ENCODE assay signal across 14 cellular contexts in genomic region chr3:50625131-50625878, GRCh38. TPM values are rescaled to one million over a fixed set of nuclear protein-coding genes. Genes with fewer than 3 reads are reported as not detected.
DNase-seq lines count a peak whose midpoint lies in the region; ATAC-seq and TF ChIP-seq lines count a peak whose summit lies in the region.
"Had no signal": no experiment of that assay in that cellular context is flagged by ENCODE, and none has a peak within 500 bp of the region (broad histone marks: within the 10 kb centered on the region; RNA-seq: fewer than 3 reads in every experiment).

No MANE protein-coding gene starts in this region.

- H3K4me1 Mint-ChIP-seq in activated CD4-positive, alpha-beta T cell treated with anti-CD3 and anti-CD28 coated beads for 36 hours, result peaks cover 92% of the 10 kb centered on the region

- H3K79me2 ChIP-seq in Loucy (ENCODE audit: insufficient read depth, low read length), result peaks cover 98% of the 10 kb centered on the region
- peaks cover 41% of the 10 kb centered on the region for H3K79me2 ChIP-seq in parathyroid adenoma

- H3K9ac ChIP-seq in Loucy (ENCODE audit: low read depth, low read length, poor library complexity, severe bottlenecking), result peak overlapping the region; percentile 98
- no peak overlapping the region for H3K9ac ChIP-seq in parathyroid adenoma

- DNase-seq in activated CD4-positive, alpha-beta T cell treated with anti-CD3 and anti-CD28 coated beads for 36 hours, result peak; percentile 18
- DNase-seq in activated CD4-positive, alpha-beta T cell treated with anti-CD3 and anti-CD28 coated beads for 48 hours, result no peak
- peak; percentile 76 for DNase-seq in ecto neural progenitor cell (ENCODE audit: low spot score)
- no peak for DNase-seq in DMS 273 treated with DMSO at 0.1 percent for 48 hours (lab: John Stamatoyannopoulos, UW)
- no peak for DNase-seq in Peyer's patch
- DNase-seq: activated CD4-positive, CD25-positive, alpha-beta regulatory T cell; MV-4-11; SHP77 treated with DMSO at 0.1 percent for 48 hours had no signal

- H3K36me3 Mint-ChIP-seq in activated CD4-positive, alpha-beta T cell treated with anti-CD3 and anti-CD28 coated beads for 36 hours (ENCODE audit: low read depth), result peaks cover 64% of the 10 kb centered on the region
- H3K36me3 Mint-ChIP-seq: memory B cell had no signal

- peaks cover 14% of the 10 kb centered on the region; the same call in 1 of the 2 replicates for H3K36me3 ChIP-seq in Loucy (ENCODE audit: insufficient read depth, low read length)
- no peaks in the 10 kb centered on the region for H3K36me3 ChIP-seq in parathyroid adenoma (ENCODE audit: control insufficient read depth, insufficient read depth, low read length)
- H3K36me3 ChIP-seq in Peyer's patch, result no peaks in the 10 kb centered on the region

- peaks cover 92% of the 10 kb centered on the region for H3K4me1 ChIP-seq in Loucy (ENCODE audit: insufficient read depth, low read length, poor library complexity, severe bottlenecking)
- peaks cover 27% of the 10 kb centered on the region for H3K4me1 ChIP-seq in parathyroid adenoma
- H3K4me1 ChIP-seq in Peyer's patch, result peaks cover 0 to 23% (median 7%) of the 10 kb centered on the region in 4 donors

- peaks cover 8% of the 10 kb centered on the region; the same call in 1 of the 2 replicates for H3F3A ChIP-seq in Loucy (ENCODE audit: low read depth)

- no peak overlapping the region for H2AFZ ChIP-seq in Loucy (ENCODE audit: low read length)
- peak overlapping the region; percentile 45 for H2AFZ ChIP-seq in parathyroid adenoma

- no peak for TF ChIP-seq POLR2A in GM18505 (IDR thresholded peaks at IDR 0.05; ENCODE audit: borderline replicate concordance, extremely low read depth, insufficient read depth, insufficient read length)
- no peak for TF ChIP-seq POLR2A in Peyer's patch (IDR thresholded peaks at IDR 0.05)

- CTCF ChIA-PET in activated CD4-positive, alpha-beta T cell treated with anti-CD3 and anti-CD28 coated beads for 36 hours (lab: Charles Lee), result interaction anchor here (1.2 to 6.7 kb wide), 2 partner anchors 10 to 347 kb away, joined by 5 to 41 read pairs; partner anchors contain the start of gene MAPKAPK3

- no peak overlapping the region for H3K4me3 Mint-ChIP-seq in activated CD4-positive, alpha-beta T cell treated with anti-CD3 and anti-CD28 coated beads for 36 hours
- H3K4me3 Mint-ChIP-seq: memory B cell had no signal

- H3K9me3 ChIP-seq in Loucy (ENCODE audit: insufficient read depth, low read depth, low read length), result no peaks in the 10 kb centered on the region
- no peaks in the 10 kb centered on the region for H3K9me3 ChIP-seq in parathyroid adenoma (ENCODE audit: control insufficient read depth, low read length)
- H3K9me3 ChIP-seq in Peyer's patch, result no peaks in the 10 kb centered on the region
- H3K9me3 ChIP-seq: tibial nerve had no signal

- no peak for ATAC-seq in activated CD4-positive, alpha-beta T cell treated with anti-CD3 and anti-CD28 coated beads for 36 hours
- ATAC-seq in GM18505 (IDR thresholded peaks at IDR 0.05; ENCODE audit: unreplicated experiment), result no peak

- H3K9me3 Mint-ChIP-seq in activated CD4-positive, alpha-beta T cell treated with anti-CD3 and anti-CD28 coated beads for 36 hours (ENCODE audit: low read depth), result no peaks in the 10 kb centered on the region
- H3K9me3 Mint-ChIP-seq: memory B cell had no signal

- H4K20me1 ChIP-seq in Loucy (ENCODE audit: insufficient read depth, low read length, poor library complexity, severe bottlenecking), result peaks cover 37% of the 10 kb centered on the region

- peak overlapping the region; percentile 95 for H3K4me2 ChIP-seq in Loucy (ENCODE audit: low read depth, low read length, poor library complexity, severe bottlenecking)
- no peak overlapping the region for H3K4me2 ChIP-seq in parathyroid adenoma (ENCODE audit: low read length)

- POLR2A ChIA-PET in activated CD4-positive, alpha-beta T cell treated with anti-CD3 and anti-CD28 coated beads for 36 hours (lab: Charles Lee), result no interaction called here

- no peaks in the 10 kb centered on the region for H3K9me2 ChIP-seq in Loucy (replicated peaks; ENCODE audit: low read depth, low read length)

- H3K27ac Mint-ChIP-seq in activated CD4-positive, alpha-beta T cell treated with anti-CD3 and anti-CD28 coated beads for 36 hours, result peak overlapping the region; percentile 93
- H3K27ac Mint-ChIP-seq: memory B cell had no signal

- H3K27me3 ChIP-seq in Loucy (ENCODE audit: insufficient read depth, low read length, poor library complexity, severe bottlenecking) (no peaks in the 10 kb centered on the region), parathyroid adenoma (ENCODE audit: control insufficient read depth, insufficient read depth, low read length) (no peaks in the 10 kb centered on the region), Peyer's patch (no peaks in the 10 kb centered on the region)
- H3K27me3 ChIP-seq: tibial nerve had no signal

- no peaks in the 10 kb centered on the region for H3K27me3 Mint-ChIP-seq in activated CD4-positive, alpha-beta T cell treated with anti-CD3 and anti-CD28 coated beads for 36 hours
- H3K27me3 Mint-ChIP-seq: memory B cell had no signal

- TF ChIP-seq CTCF in Loucy (conservative IDR thresholded peaks at IDR 0.05; ENCODE audit: low read length), result no peak
- no peak for TF ChIP-seq CTCF in parathyroid adenoma (IDR thresholded peaks at IDR 0.05)
- TF ChIP-seq CTCF in Peyer's patch (IDR thresholded peaks at IDR 0.05), result no peak

- H3K4me3 ChIP-seq in Loucy (ENCODE audit: low read length, poor library complexity, severe bottlenecking) (peak overlapping the region; percentile 97), parathyroid adenoma (ENCODE audit: low read depth, low read length) (no peak overlapping the region), Peyer's patch (no peak overlapping the region)
- H3K4me3 ChIP-seq: GM12878, tibial nerve had no signal

- intact Hi-C loops in activated CD4-positive, alpha-beta T cell treated with anti-CD3 and anti-CD28 coated beads for 36 hours (cut with DNase I, micrococcal nuclease), result no loop called here

- H3K27ac ChIP-seq in parathyroid adenoma (peak overlapping the region; percentile 47), Peyer's patch (no peak overlapping the region)
- H3K27ac ChIP-seq: tibial nerve had no signal

RNA-seq across cellular contexts. Expression of gene MAPKAPK3, which starts 8.4 kb away (rescaled TPM):
- 100 to 1,000 TPM; 178 to 218 TPM for total RNA-seq in activated CD4-positive, alpha-beta T cell treated with anti-CD3 and anti-CD28 coated beads for 36 hours
- total RNA-seq in Peyer's patch, result 10 to 100 TPM; 25.6 to 44.0 (median 30.0) TPM

RNA-seq across cellular contexts. Expression of gene CISH, which starts 13.7 kb away (rescaled TPM):
- total RNA-seq in activated CD4-positive, alpha-beta T cell treated with anti-CD3 and anti-CD28 coated beads for 36 hours, result 100 to 1,000 TPM; 265 to 269 TPM
- 10 to 100 TPM in 3 of 4 donors, 1 to 10 TPM in 1; 9.7 to 13.5 (median 10.9) TPM for total RNA-seq in Peyer's patch

RNA-seq across cellular contexts. Expression of gene DOCK3, which starts 49.4 kb away (rescaled TPM):
- 1 to 10 TPM; 2.5 to 2.6 TPM for total RNA-seq in activated CD4-positive, alpha-beta T cell treated with anti-CD3 and anti-CD28 coated beads for 36 hours
- total RNA-seq in Peyer's patch, result under 1 TPM in 3 of 4 donors, not detected in 1; 0.28 to 0.83 (median 0.40) TPM

RNA-seq across cellular contexts. Expression of gene HEMK1, which starts 56.0 kb away (rescaled TPM):
- 10 to 100 TPM; 61.6 to 77.7 TPM for total RNA-seq in activated CD4-positive, alpha-beta T cell treated with anti-CD3 and anti-CD28 coated beads for 36 hours
- total RNA-seq in Peyer's patch, result 10 to 100 TPM in 3 of 4 donors, 1 to 10 TPM in 1; 8.6 to 15.3 (median 12.5) TPM

RNA-seq across cellular contexts. Expression of gene C3orf18, which starts 57.8 kb away (rescaled TPM):
- 10 to 100 TPM; 31.7 to 31.9 TPM for total RNA-seq in activated CD4-positive, alpha-beta T cell treated with anti-CD3 and anti-CD28 coated beads for 36 hours
- 10 to 100 TPM in 1 of 4 donors, 1 to 10 TPM in 2, not detected in 1; 1.1 to 26.4 (median 3.2) TPM for total RNA-seq in Peyer's patch

Comparison
In these comparisons a context has a peak if more than half of its experiments do, and no peak if none do; other contexts are left out.
1. DNase-seq: peak in activated CD4-positive, alpha-beta T cell treated with anti-CD3 and anti-CD28 coated beads for 36 hours (single experiment) and ecto neural progenitor cell (single experiment); none in activated CD4-positive, alpha-beta T cell treated with anti-CD3 and anti-CD28 coated beads for 48 hours (single experiment), DMS 273 treated with DMSO at 0.1 percent for 48 hours (single experiment) and Peyer's patch (0 of 3).
2. RNA of gene CISH, which starts 13.7 kb away (total RNA-seq): 265 to 269 TPM in activated CD4-positive, alpha-beta T cell treated with anti-CD3 and anti-CD28 coated beads for 36 hours; 9.7 to 13.5 TPM in Peyer's patch; every median in the first group is over 10 times any median in the second.